Comparison of ENCODE assay signal across 1 cellular context in the genomic region with DNA sequence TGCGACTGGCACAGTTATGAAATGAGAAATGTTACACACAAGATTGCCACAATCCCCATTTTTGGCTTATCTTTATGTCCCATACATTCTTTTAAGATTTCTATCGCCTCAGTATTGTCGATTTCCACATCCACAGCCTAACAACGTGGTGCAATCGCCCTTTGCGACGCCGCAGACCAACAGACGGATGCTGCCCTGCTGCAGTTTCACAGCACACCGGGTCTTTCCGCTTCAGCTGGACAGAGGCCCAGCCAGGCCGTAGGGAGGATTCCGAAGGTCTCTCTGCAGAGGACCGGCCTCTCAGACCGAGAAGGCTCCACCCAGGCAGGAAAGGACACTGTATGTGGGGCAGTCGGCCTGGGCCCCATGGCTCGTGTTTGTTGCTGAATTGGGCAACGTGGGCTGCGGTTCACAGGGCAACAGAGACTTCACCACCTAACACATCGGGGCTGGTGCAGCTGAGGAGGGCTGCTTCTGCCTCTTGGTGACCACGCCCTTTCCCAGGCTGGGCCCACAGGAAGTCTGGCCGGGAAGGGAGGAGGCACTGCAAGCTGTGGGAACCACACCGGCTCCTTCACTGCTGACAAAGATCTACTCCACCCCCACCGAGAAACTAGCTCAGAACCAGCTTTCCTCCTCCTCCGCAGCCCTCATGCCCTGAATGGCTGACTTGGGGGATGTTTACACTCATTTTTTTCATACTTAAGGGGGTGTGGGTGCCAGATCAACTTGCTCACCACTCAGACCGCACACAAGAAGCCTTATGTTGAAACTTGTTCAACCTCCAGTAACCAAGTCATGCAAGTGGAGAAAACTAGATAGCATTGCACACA.
A peak's percentile ranks its signal among the peaks of the same experiment; 100 is the strongest.
TF ChIP-seq lines count a peak whose summit lies in the region.

No MANE protein-coding gene starts in this region.

TF ChIP-seq in HepG2, 621 proteins besides CTCF, POLR2A, EP300 and RAD21 (continued from another document and continues in another):
- TF ChIP-seq, protein P1, sequence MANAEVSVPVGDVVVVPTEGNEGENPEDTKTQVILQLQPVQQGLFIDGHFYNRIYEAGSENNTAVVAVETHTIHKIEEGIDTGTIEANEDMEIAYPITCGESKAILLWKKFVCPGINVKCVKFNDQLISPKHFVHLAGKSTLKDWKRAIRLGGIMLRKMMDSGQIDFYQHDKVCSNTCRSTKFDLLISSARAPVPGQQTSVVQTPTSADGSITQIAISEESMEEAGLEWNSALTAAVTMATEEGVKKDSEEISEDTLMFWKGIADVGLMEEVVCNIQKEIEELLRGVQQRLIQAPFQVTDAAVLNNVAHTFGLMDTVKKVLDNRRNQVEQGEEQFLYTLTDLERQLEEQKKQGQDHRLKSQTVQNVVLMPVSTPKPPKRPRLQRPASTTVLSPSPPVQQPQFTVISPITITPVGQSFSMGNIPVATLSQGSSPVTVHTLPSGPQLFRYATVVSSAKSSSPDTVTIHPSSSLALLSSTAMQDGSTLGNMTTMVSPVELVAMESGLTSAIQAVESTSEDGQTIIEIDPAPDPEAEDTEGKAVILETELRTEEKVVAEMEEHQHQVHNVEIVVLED (CRISPR knock-in tag; IDR thresholded peaks at IDR 0.05; ENCODE audit: borderline replicate concordance) = peak; percentile 57; the same call in 1 of the 2 replicates
- TF ChIP-seq SALL2 (CRISPR knock-in tag; IDR thresholded peaks at IDR 0.05) (peak; percentile 74; the same call in 1 of the 2 replicates), CBX1 (IDR thresholded peaks at IDR 0.05; ENCODE audit: low read depth) (no peak), HIVEP1 (CRISPR knock-in tag; IDR thresholded peaks at IDR 0.05) (peak; percentile 73), ESRRA (CRISPR knock-in tag; IDR thresholded peaks at IDR 0.05; ENCODE audit: low read depth) (no peak), NPAS2 (CRISPR knock-in tag; IDR thresholded peaks at IDR 0.05; ENCODE audit: borderline replicate concordance) (no peak), GABPB1 (CRISPR knock-in tag; IDR thresholded peaks at IDR 0.05) (peak; percentile 75), FIP1L1 (IDR thresholded peaks at IDR 0.05; ENCODE audit: borderline replicate concordance, insufficient read depth, low read depth, low read length) (no peak), ZNF570 (CRISPR knock-in tag; IDR thresholded peaks at IDR 0.05; ENCODE audit: borderline replicate concordance) (no peak), DPF2 (CRISPR knock-in tag; IDR thresholded peaks at IDR 0.05; ENCODE audit: borderline replicate concordance, low read depth) (peak; percentile 26; the same call in 1 of the 2 replicates), RBM39 (IDR thresholded peaks at IDR 0.05; ENCODE audit: low read depth, low read length, poor library complexity, severe bottlenecking) (peak; percentile 55), CHD4 (IDR thresholded peaks at IDR 0.05; ENCODE audit: borderline replicate concordance, low read length) (no peak), ZNF83 (CRISPR knock-in tag; IDR thresholded peaks at IDR 0.05; ENCODE audit: borderline replicate concordance) (0 out of 2 replicates have a peak, but pooled peaks have one; percentile 47), PHF21A (CRISPR knock-in tag; IDR thresholded peaks at IDR 0.05) (peak; percentile 81), ZNF792 (CRISPR knock-in tag; IDR thresholded peaks at IDR 0.05) (no peak), ZNF737 (CRISPR knock-in tag; IDR thresholded peaks at IDR 0.05; ENCODE audit: borderline replicate concordance) (no peak), FLYWCH1 (CRISPR knock-in tag; IDR thresholded peaks at IDR 0.05) (no peak), AGO2 (optimal IDR thresholded peaks at IDR 0.05; ENCODE audit: low read depth, low read length) (no peak), ZIK1 (CRISPR knock-in tag; IDR thresholded peaks at IDR 0.05; ENCODE audit: borderline replicate concordance, low read depth) (no peak), MTA1 (CRISPR knock-in tag; IDR thresholded peaks at IDR 0.05; ENCODE audit: borderline replicate concordance) (peak; percentile 86; the same call in 1 of the 2 replicates), ZNF678 (CRISPR knock-in tag; IDR thresholded peaks at IDR 0.05) (no peak), MBD4 (IDR thresholded peaks at IDR 0.05; ENCODE audit: borderline replicate concordance, low read length) (no peak), NCOA1 (CRISPR knock-in tag; IDR thresholded peaks at IDR 0.05) (no peak), ZFY (CRISPR knock-in tag; IDR thresholded peaks at IDR 0.05) (peak; percentile 84)
- TF ChIP-seq, protein P2, sequence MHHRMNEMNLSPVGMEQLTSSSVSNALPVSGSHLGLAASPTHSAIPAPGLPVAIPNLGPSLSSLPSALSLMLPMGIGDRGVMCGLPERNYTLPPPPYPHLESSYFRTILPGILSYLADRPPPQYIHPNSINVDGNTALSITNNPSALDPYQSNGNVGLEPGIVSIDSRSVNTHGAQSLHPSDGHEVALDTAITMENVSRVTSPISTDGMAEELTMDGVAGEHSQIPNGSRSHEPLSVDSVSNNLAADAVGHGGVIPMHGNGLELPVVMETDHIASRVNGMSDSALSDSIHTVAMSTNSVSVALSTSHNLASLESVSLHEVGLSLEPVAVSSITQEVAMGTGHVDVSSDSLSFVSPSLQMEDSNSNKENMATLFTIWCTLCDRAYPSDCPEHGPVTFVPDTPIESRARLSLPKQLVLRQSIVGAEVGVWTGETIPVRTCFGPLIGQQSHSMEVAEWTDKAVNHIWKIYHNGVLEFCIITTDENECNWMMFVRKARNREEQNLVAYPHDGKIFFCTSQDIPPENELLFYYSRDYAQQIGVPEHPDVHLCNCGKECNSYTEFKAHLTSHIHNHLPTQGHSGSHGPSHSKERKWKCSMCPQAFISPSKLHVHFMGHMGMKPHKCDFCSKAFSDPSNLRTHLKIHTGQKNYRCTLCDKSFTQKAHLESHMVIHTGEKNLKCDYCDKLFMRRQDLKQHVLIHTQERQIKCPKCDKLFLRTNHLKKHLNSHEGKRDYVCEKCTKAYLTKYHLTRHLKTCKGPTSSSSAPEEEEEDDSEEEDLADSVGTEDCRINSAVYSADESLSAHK (CRISPR knock-in tag; IDR thresholded peaks at IDR 0.05; ENCODE audit: borderline replicate concordance) = no peak
- TF ChIP-seq, protein P3, sequence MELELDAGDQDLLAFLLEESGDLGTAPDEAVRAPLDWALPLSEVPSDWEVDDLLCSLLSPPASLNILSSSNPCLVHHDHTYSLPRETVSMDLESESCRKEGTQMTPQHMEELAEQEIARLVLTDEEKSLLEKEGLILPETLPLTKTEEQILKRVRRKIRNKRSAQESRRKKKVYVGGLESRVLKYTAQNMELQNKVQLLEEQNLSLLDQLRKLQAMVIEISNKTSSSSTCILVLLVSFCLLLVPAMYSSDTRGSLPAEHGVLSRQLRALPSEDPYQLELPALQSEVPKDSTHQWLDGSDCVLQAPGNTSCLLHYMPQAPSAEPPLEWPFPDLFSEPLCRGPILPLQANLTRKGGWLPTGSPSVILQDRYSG (CRISPR knock-in tag; IDR thresholded peaks at IDR 0.05) = no peak
- TF ChIP-seq, protein P4, sequence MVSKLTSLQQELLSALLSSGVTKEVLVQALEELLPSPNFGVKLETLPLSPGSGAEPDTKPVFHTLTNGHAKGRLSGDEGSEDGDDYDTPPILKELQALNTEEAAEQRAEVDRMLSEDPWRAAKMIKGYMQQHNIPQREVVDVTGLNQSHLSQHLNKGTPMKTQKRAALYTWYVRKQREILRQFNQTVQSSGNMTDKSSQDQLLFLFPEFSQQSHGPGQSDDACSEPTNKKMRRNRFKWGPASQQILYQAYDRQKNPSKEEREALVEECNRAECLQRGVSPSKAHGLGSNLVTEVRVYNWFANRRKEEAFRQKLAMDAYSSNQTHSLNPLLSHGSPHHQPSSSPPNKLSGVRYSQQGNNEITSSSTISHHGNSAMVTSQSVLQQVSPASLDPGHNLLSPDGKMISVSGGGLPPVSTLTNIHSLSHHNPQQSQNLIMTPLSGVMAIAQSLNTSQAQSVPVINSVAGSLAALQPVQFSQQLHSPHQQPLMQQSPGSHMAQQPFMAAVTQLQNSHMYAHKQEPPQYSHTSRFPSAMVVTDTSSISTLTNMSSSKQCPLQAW (CRISPR knock-in tag; IDR thresholded peaks at IDR 0.05) = peak; percentile 79; the same call in 1 of the 2 replicates
- TF ChIP-seq, protein P5, sequence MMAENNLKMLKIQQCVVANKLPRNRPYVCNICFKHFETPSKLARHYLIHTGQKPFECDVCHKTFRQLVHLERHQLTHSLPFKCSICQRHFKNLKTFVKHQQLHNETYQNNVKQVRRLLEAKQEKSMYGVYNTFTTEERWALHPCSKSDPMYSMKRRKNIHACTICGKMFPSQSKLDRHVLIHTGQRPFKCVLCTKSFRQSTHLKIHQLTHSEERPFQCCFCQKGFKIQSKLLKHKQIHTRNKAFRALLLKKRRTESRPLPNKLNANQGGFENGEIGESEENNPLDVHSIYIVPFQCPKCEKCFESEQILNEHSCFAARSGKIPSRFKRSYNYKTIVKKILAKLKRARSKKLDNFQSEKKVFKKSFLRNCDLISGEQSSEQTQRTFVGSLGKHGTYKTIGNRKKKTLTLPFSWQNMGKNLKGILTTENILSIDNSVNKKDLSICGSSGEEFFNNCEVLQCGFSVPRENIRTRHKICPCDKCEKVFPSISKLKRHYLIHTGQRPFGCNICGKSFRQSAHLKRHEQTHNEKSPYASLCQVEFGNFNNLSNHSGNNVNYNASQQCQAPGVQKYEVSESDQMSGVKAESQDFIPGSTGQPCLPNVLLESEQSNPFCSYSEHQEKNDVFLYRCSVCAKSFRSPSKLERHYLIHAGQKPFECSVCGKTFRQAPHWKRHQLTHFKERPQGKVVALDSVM (CRISPR knock-in tag; IDR thresholded peaks at IDR 0.05) = peak; percentile 83
- TF ChIP-seq, protein P6, sequence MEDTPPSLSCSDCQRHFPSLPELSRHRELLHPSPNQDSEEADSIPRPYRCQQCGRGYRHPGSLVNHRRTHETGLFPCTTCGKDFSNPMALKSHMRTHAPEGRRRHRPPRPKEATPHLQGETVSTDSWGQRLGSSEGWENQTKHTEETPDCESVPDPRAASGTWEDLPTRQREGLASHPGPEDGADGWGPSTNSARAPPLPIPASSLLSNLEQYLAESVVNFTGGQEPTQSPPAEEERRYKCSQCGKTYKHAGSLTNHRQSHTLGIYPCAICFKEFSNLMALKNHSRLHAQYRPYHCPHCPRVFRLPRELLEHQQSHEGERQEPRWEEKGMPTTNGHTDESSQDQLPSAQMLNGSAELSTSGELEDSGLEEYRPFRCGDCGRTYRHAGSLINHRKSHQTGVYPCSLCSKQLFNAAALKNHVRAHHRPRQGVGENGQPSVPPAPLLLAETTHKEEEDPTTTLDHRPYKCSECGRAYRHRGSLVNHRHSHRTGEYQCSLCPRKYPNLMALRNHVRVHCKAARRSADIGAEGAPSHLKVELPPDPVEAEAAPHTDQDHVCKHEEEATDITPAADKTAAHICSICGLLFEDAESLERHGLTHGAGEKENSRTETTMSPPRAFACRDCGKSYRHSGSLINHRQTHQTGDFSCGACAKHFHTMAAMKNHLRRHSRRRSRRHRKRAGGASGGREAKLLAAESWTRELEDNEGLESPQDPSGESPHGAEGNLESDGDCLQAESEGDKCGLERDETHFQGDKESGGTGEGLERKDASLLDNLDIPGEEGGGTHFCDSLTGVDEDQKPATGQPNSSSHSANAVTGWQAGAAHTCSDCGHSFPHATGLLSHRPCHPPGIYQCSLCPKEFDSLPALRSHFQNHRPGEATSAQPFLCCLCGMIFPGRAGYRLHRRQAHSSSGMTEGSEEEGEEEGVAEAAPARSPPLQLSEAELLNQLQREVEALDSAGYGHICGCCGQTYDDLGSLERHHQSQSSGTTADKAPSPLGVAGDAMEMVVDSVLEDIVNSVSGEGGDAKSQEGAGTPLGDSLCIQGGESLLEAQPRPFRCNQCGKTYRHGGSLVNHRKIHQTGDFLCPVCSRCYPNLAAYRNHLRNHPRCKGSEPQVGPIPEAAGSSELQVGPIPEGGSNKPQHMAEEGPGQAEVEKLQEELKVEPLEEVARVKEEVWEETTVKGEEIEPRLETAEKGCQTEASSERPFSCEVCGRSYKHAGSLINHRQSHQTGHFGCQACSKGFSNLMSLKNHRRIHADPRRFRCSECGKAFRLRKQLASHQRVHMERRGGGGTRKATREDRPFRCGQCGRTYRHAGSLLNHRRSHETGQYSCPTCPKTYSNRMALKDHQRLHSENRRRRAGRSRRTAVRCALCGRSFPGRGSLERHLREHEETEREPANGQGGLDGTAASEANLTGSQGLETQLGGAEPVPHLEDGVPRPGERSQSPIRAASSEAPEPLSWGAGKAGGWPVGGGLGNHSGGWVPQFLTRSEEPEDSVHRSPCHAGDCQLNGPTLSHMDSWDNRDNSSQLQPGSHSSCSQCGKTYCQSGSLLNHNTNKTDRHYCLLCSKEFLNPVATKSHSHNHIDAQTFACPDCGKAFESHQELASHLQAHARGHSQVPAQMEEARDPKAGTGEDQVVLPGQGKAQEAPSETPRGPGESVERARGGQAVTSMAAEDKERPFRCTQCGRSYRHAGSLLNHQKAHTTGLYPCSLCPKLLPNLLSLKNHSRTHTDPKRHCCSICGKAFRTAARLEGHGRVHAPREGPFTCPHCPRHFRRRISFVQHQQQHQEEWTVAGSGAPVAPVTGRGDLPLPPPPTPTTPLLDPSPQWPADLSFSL (CRISPR knock-in tag; IDR thresholded peaks at IDR 0.05) = 0 out of 2 replicates have a peak, but pooled peaks have one; percentile 24
- TF ChIP-seq, protein P7, sequence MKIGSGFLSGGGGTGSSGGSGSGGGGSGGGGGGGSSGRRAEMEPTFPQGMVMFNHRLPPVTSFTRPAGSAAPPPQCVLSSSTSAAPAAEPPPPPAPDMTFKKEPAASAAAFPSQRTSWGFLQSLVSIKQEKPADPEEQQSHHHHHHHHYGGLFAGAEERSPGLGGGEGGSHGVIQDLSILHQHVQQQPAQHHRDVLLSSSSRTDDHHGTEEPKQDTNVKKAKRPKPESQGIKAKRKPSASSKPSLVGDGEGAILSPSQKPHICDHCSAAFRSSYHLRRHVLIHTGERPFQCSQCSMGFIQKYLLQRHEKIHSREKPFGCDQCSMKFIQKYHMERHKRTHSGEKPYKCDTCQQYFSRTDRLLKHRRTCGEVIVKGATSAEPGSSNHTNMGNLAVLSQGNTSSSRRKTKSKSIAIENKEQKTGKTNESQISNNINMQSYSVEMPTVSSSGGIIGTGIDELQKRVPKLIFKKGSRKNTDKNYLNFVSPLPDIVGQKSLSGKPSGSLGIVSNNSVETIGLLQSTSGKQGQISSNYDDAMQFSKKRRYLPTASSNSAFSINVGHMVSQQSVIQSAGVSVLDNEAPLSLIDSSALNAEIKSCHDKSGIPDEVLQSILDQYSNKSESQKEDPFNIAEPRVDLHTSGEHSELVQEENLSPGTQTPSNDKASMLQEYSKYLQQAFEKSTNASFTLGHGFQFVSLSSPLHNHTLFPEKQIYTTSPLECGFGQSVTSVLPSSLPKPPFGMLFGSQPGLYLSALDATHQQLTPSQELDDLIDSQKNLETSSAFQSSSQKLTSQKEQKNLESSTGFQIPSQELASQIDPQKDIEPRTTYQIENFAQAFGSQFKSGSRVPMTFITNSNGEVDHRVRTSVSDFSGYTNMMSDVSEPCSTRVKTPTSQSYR (CRISPR knock-in tag; IDR thresholded peaks at IDR 0.05; ENCODE audit: borderline replicate concordance) = no peak
- TF ChIP-seq, protein P8, sequence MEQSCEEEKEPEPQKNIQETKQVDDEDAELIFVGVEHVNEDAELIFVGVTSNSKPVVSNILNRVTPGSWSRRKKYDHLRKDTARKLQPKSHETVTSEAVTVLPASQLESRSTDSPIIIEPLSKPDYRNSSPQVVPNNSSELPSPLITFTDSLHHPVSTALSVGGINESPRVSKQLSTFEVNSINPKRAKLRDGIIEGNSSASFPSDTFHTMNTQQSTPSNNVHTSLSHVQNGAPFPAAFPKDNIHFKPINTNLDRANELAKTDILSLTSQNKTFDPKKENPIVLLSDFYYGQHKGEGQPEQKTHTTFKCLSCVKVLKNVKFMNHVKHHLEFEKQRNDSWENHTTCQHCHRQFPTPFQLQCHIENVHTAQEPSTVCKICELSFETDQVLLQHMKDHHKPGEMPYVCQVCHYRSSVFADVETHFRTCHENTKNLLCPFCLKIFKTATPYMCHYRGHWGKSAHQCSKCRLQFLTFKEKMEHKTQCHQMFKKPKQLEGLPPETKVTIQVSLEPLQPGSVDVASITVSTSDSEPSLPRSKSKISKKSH (CRISPR knock-in tag; IDR thresholded peaks at IDR 0.05; ENCODE audit: borderline replicate concordance) = peak; percentile 66; the same call in 1 of the 2 replicates
- TF ChIP-seq, protein P9, sequence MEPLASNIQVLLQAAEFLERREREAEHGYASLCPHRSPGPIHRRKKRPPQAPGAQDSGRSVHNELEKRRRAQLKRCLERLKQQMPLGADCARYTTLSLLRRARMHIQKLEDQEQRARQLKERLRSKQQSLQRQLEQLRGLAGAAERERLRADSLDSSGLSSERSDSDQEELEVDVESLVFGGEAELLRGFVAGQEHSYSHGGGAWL (CRISPR knock-in tag; IDR thresholded peaks at IDR 0.05) = peak; percentile 39; the same call in 1 of the 2 replicates
